ENCODE assay signal across 23 cellular contexts in the genomic region with DNA sequence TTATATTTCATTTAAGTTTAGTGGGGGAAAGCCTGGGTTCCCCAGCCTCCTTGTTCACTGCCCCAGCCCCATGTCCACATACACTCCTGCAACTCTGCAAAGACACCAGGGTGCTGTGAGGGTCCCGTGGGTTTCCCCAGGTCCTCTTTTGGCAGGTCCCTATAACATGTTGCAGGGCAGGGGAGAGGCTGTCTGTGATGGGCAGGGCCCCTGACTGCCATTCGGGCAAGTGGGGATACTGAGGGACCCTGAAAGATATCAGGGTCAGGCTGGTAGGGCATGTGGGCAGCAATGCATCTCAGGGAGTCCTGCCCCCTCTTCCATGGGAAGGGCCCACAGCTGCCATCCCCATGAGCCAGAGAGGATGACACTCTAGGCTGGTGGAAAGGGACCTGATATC. TPM values are rescaled to one million over a fixed set of nuclear protein-coding genes. Genes with fewer than 3 reads are reported as not detected.
A peak's percentile ranks its signal among the peaks of the same experiment; 100 is the strongest.
DNase-seq lines count a peak whose midpoint lies in the region; ATAC-seq and TF ChIP-seq lines count a peak whose summit lies in the region.
"Had no signal": no experiment of that assay in that cellular context is flagged by ENCODE, and none has a peak within 500 bp of the region (broad histone marks: within the 10 kb centered on the region; RNA-seq: fewer than 3 reads in every experiment).

No MANE protein-coding gene starts in this region.

- no peaks in the 10 kb centered on the region for H3K79me2 ChIP-seq in trophoblast cell (ENCODE audit: control insufficient read depth, insufficient read depth, low read length, poor library complexity)

- no CpG with 5 or more reads among the region's 2 CpGs for WGBS in trophoblast cell (ENCODE audit: extremely low coverage, insufficient coverage, insufficient read length)

- POLR2A ChIA-PET in activated CD4-positive, alpha-beta T cell treated with anti-CD3 and anti-CD28 coated beads, Interleukin-2, amount 10 ng/mL, durations not matched to agents 7 days and 5 days (lab: Charles Lee), result no interaction called here

- peak; percentile 3 for DNase-seq in activated CD4-positive, alpha-beta T cell treated with anti-CD3 and anti-CD28 coated beads, Interleukin-2, amount 10 ng/mL, durations not matched to agents 7 days and 5 days
- DNase-seq in activated CD4-positive, alpha-beta T cell treated with anti-CD3 and anti-CD28 coated beads, Interleukin-2, amount 50 U/mL, for 4 hours, result no peak
- DNase-seq in RWPE2 (ENCODE audit: low spot score) (peak; percentile 13), left cardiac atrium (peak; percentile 9), trophoblast cell (no peak), middle frontal gyrus (ENCODE audit: extremely low spot score, low spot score) (no peak), HAP-1 (ENCODE audit: low spot score in 2 of 2) (no peak), GM13976 (ENCODE audit: low spot score) (no peak)
- DNase-seq: brain microvascular endothelial cell; colonic mucosa; HCEC 1CT; NCI-H1417 treated with DMSO at 0.1 percent for 48 hours; NCI-H524 treated with DMSO at 0.1 percent for 48 hours; stimulated activated CD4-positive, alpha-beta T cell treated with anti-CD3 and anti-CD28 coated beads, Interleukin-12 subunit alpha, Interleukin-12 subunit beta, amount 100 ng/mL, for 4 hours; T1000 had no signal

- in situ Hi-C loops in HAP-1 (cut with MboI; ENCODE audit: low sequenced_read_pairs) (no loop called here), GM13976 (cut with MboI; ENCODE audit: low sequenced_read_pairs, unreplicated experiment) (no loop called here)

- no peak overlapping the region for H2BK120ac ChIP-seq in trophoblast cell (ENCODE audit: insufficient read depth, low read length, poor library complexity)

- no peak overlapping the region for H3K4me3 ChIP-seq in RWPE2 (ENCODE audit: severe bottlenecking)
- peak overlapping the region; percentile 39 for H3K4me3 ChIP-seq in trophoblast cell (ENCODE audit: low read depth, low read length)
- H3K4me3 ChIP-seq in HAP-1, result no peak overlapping the region
- H3K4me3 ChIP-seq: colonic mucosa, neural progenitor cell, vagina had no signal

- H3K4ac ChIP-seq in trophoblast cell (ENCODE audit: low read depth, low read length), result no peak overlapping the region

- H3K18ac ChIP-seq in trophoblast cell (ENCODE audit: low read length), result no peak overlapping the region

- H3K4me1 ChIP-seq in RWPE2 (ENCODE audit: insufficient read depth, poor library complexity, severe bottlenecking) (no peaks in the 10 kb centered on the region), trophoblast cell (ENCODE audit: control insufficient read depth in 1 of 2, insufficient read depth in 2 of 2, low read length in 2 of 2) (no peaks in the 10 kb centered on the region), HAP-1 (no peaks in the 10 kb centered on the region)
- H3K4me1 ChIP-seq: Caco-2, colonic mucosa, neural progenitor cell, vagina had no signal

- H3K23ac ChIP-seq in trophoblast cell (ENCODE audit: low read length), result no peak overlapping the region

- H4K12ac ChIP-seq in trophoblast cell (ENCODE audit: low read depth, low read length), result no peak overlapping the region

- CTCF ChIA-PET in activated CD4-positive, alpha-beta T cell treated with anti-CD3 and anti-CD28 coated beads, Interleukin-2, amount 10 ng/mL, durations not matched to agents 7 days and 5 days (lab: Charles Lee), result no interaction called here

- no peaks in the 10 kb centered on the region for H3K36me3 ChIP-seq in RWPE2 (ENCODE audit: low read depth)
- H3K36me3 ChIP-seq in trophoblast cell (ENCODE audit: control insufficient read depth in 1 of 2, insufficient read depth in 2 of 2, low read length in 2 of 2), result no peaks in the 10 kb centered on the region
- no peaks in the 10 kb centered on the region for H3K36me3 ChIP-seq in HAP-1 (replicated peaks)
- H3K36me3 ChIP-seq: brain microvascular endothelial cell, colonic mucosa, neural progenitor cell, vagina had no signal

- no peak overlapping the region for H3K4me3 Mint-ChIP-seq in activated CD4-positive, alpha-beta T cell treated with anti-CD3 and anti-CD28 coated beads, Interleukin-2, amount 10 ng/mL, durations not matched to agents 7 days and 5 days
- H3K4me3 Mint-ChIP-seq: B cell, neural progenitor cell had no signal

- no peaks in the 10 kb centered on the region for H3K4me1 Mint-ChIP-seq in activated CD4-positive, alpha-beta T cell treated with anti-CD3 and anti-CD28 coated beads, Interleukin-2, amount 10 ng/mL, durations not matched to agents 7 days and 5 days
- H3K4me1 Mint-ChIP-seq: B cell, neural progenitor cell had no signal

- H3K14ac ChIP-seq in trophoblast cell (ENCODE audit: low read length), result no peak overlapping the region

- no peak overlapping the region for H3K9ac ChIP-seq in trophoblast cell (ENCODE audit: low read length)
- H3K9ac ChIP-seq: neural progenitor cell had no signal

- no peak overlapping the region for H2BK5ac ChIP-seq in trophoblast cell (ENCODE audit: low read depth, low read length, poor library complexity)

- intact Hi-C loops in left cardiac atrium (cut with DNase I), result no loop called here

- no peak overlapping the region for H3K27ac ChIP-seq in RWPE2 (ENCODE audit: poor library complexity, severe bottlenecking)
- no peak overlapping the region for H3K27ac ChIP-seq in trophoblast cell (ENCODE audit: low read depth, low read length)
- H3K27ac ChIP-seq: brain microvascular endothelial cell, colonic mucosa, neural progenitor cell, RWPE1, vagina had no signal

- H3K79me1 ChIP-seq in trophoblast cell (ENCODE audit: low read length), result no peaks in the 10 kb centered on the region

- H2BK12ac ChIP-seq in trophoblast cell (ENCODE audit: low read length), result no peak overlapping the region

- H3K27me3 Mint-ChIP-seq in activated CD4-positive, alpha-beta T cell treated with anti-CD3 and anti-CD28 coated beads, Interleukin-2, amount 10 ng/mL, durations not matched to agents 7 days and 5 days, result peaks cover 21% of the 10 kb centered on the region

- H2AFZ ChIP-seq in trophoblast cell (ENCODE audit: insufficient read depth, low read length, poor library complexity), result no peak overlapping the region
- H2AFZ ChIP-seq: neural progenitor cell had no signal

- peaks cover 4% of the 10 kb centered on the region for H3K9me3 ChIP-seq in RWPE2 (ENCODE audit: severe bottlenecking)
- peaks cover 9% of the 10 kb centered on the region for H3K9me3 ChIP-seq in trophoblast cell (ENCODE audit: insufficient read depth, low read depth, low read length)
- H3K9me3 ChIP-seq in HAP-1, result peaks cover 5% of the 10 kb centered on the region
- H3K9me3 ChIP-seq: colonic mucosa, vagina had no signal

- H4K91ac ChIP-seq in trophoblast cell (ENCODE audit: low read depth, low read length), result no peak overlapping the region

- no peak overlapping the region for H3K4me2 ChIP-seq in trophoblast cell (ENCODE audit: low read length)
- H3K4me2 ChIP-seq: neural progenitor cell had no signal

- ATAC-seq in RWPE2 (ENCODE audit: low read depth) (no peak), left cardiac atrium (no peak)
- ATAC-seq: activated CD4-positive, CD25-positive, alpha-beta regulatory T cell treated with anti-CD3 and anti-CD28 coated beads, Interleukin-2, amount 50 U/mL, for 24 hours had no signal

- H3K27me3 ChIP-seq in RWPE2 (ENCODE audit: insufficient read depth, poor library complexity, severe bottlenecking) (no peaks in the 10 kb centered on the region), trophoblast cell (ENCODE audit: insufficient read depth, low read length) (no peaks in the 10 kb centered on the region), HAP-1 (ENCODE audit: low read depth) (no peaks in the 10 kb centered on the region)
- H3K27me3 ChIP-seq: colonic mucosa, neural progenitor cell, vagina had no signal

- H3K9me3 Mint-ChIP-seq in activated CD4-positive, alpha-beta T cell treated with anti-CD3 and anti-CD28 coated beads, Interleukin-2, amount 10 ng/mL, durations not matched to agents 7 days and 5 days, result peaks cover 8% of the 10 kb centered on the region

- H3K27ac Mint-ChIP-seq in activated CD4-positive, alpha-beta T cell treated with anti-CD3 and anti-CD28 coated beads, Interleukin-2, amount 10 ng/mL, durations not matched to agents 7 days and 5 days, result no peak overlapping the region
- H3K27ac Mint-ChIP-seq: B cell, neural progenitor cell had no signal

- H2AK5ac ChIP-seq in trophoblast cell (ENCODE audit: low read length), result no peak overlapping the region

- H4K8ac ChIP-seq in trophoblast cell (ENCODE audit: low read depth, low read length), result no peak overlapping the region

- H3K36me3 Mint-ChIP-seq in activated CD4-positive, alpha-beta T cell treated with anti-CD3 and anti-CD28 coated beads, Interleukin-2, amount 10 ng/mL, durations not matched to agents 7 days and 5 days (ENCODE audit: low read depth), result no peaks in the 10 kb centered on the region
- H3K36me3 Mint-ChIP-seq: neural progenitor cell had no signal

- no peak for TF ChIP-seq CTCF in RWPE2 (IDR thresholded peaks at IDR 0.05; ENCODE audit: poor library complexity, severe bottlenecking)
- TF ChIP-seq CTCF in GM13976 (IDR thresholded peaks at IDR 0.05; ENCODE audit: borderline replicate concordance, control extremely low read depth, extremely low read depth, insufficient read depth, missing control alignments), result no peak

RNA-seq across cellular contexts. Expression of a gene that starts 28.4 kb away (rescaled TPM):
- 1 to 10 TPM; 1.6 to 2.3 TPM for total RNA-seq in activated CD4-positive, alpha-beta T cell treated with anti-CD3 and anti-CD28 coated beads, Interleukin-2, amount 10 ng/mL, durations not matched to agents 7 days and 5 days
- total RNA-seq in left cardiac atrium, result 1 to 10 TPM; 1.4 to 2.0 TPM
- 1.0 and 1.1 TPM in 2 replicates for polyA plus RNA-seq in trophoblast cell (2013)
- total RNA-seq: A172, M059J had no signal

Comparison
In these comparisons a context has a peak if more than half of its experiments do, and no peak if none do; other contexts are left out.
1. DNase-seq: peak in activated CD4-positive, alpha-beta T cell treated with anti-CD3 and anti-CD28 coated beads, Interleukin-2, amount 10 ng/mL, durations not matched to agents 7 days and 5 days (single experiment), RWPE2 (single experiment) and left cardiac atrium (single experiment); none in activated CD4-positive, alpha-beta T cell treated with anti-CD3 and anti-CD28 coated beads, Interleukin-2, amount 50 U/mL, for 4 hours (0 of 2), trophoblast cell (0 of 2), middle frontal gyrus (single experiment), HAP-1 (0 of 2) and GM13976 (single experiment).